ENCODE assay signal across 8 cellular contexts in the genomic region with DNA sequence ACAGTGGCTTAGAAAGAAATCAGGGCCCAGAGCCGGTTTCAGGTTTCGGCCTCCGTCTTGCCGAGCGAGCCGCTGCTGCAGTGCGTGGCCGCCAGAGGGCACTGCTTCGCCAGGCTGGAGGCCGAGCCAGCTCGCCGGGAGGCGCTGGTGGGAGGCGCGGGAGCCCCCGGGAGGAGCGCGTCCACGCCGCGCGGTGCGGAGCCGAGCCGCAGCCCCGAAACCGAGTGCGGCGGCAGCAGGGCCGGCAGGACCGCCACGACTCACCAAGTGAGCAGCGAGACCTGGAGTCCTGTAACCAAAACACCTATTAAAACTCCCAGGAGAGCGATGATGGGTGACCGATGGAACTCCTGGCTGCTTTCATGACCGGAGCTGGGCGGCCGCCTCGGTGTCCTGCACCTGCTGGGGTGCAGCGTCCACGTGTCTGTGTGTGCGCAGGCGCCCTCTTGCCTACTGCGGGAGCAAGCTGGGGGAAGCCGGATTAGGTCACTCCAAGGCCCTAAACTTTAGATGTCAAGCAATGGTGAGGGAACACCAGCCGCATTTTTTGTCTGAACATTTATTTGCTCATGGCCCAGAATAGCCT.
DNase-seq lines count a peak whose midpoint lies in the region; ATAC-seq, FAIRE-seq and TF ChIP-seq lines count a peak whose summit lies in the region.

No MANE protein-coding gene starts in this region.

- H3K9me3 Mint-ChIP-seq in activated CD4-positive, alpha-beta T cell treated with anti-CD3 and anti-CD28 coated beads, Interleukin-2, amount 10 ng/mL, durations not matched to agents 7 days and 5 days = peaks cover 6% of the 10 kb centered on the region
- H3K9me3 Mint-ChIP-seq in dendritic cell treated with granulocyte-macrophage colony-stimulating factor and Interleukin-4, amounts not matched to agents 40 ng/mL and 50 ng/mL, for 4 days = no peaks in the 10 kb centered on the region

- no TSS peak for BruUV-seq in HepG2 (replicated peaks; lab: Mats Ljungman, UMichigan)

- TF ChIP-seq RAD21 in HepG2 (CRISPR knock-in tag; IDR thresholded peaks at IDR 0.05) = peak; percentile 96

- peaks cover 5 to 37% of the 10 kb centered on the region in 2 experiments; a peak in 4 of 5 replicates for H3K27me3 ChIP-seq in HepG2 (ENCODE audit: control insufficient read depth in 1 of 2, insufficient read depth in 2 of 2, low read length in 2 of 2)

- peak overlapping the region; percentile 42 to 67 (median 45) for H3K4me3 ChIP-seq in HepG2 (replicated peaks in 1 of 3; ENCODE audit: insufficient read depth in 1 of 3, low read depth in 2 of 3, low read length in 3 of 3)

- peaks cover 8% of the 10 kb centered on the region for H3K4me1 Mint-ChIP-seq in activated CD4-positive, alpha-beta T cell treated with anti-CD3 and anti-CD28 coated beads, Interleukin-2, amount 10 ng/mL, durations not matched to agents 7 days and 5 days
- H3K4me1 Mint-ChIP-seq in dendritic cell treated with granulocyte-macrophage colony-stimulating factor and Interleukin-4, amounts not matched to agents 40 ng/mL and 50 ng/mL, for 4 days (ENCODE audit: low read depth) = peaks cover 27% of the 10 kb centered on the region

- CTCF ChIA-PET in activated CD4-positive, alpha-beta T cell treated with anti-CD3 and anti-CD28 coated beads, Interleukin-2, amount 10 ng/mL, durations not matched to agents 7 days and 5 days (lab: Charles Lee) = interaction anchor here (1.2 to 1.4 kb wide), 4 partner anchors 18 to 467 kb away, joined by 3 to 4 read pairs (median 3); no protein-coding TSS in a partner anchor
- CTCF ChIA-PET in HepG2 (lab: Yijun Ruan, JAX; ENCODE audit: low intra/inter-chr PET ratio, low total read pairs) = interaction anchor here (1.0 to 4.3 kb wide), 4 partner anchors 47 to 413 kb away, joined by 4 to 39 read pairs (median 17); no protein-coding TSS in a partner anchor

- H3K9me3 ChIP-seq in HepG2 (ENCODE audit: low read length) = no peaks in the 10 kb centered on the region

- no peak overlapping the region for H3K27ac Mint-ChIP-seq in activated CD4-positive, alpha-beta T cell treated with anti-CD3 and anti-CD28 coated beads, Interleukin-2, amount 10 ng/mL, durations not matched to agents 7 days and 5 days
- H3K27ac Mint-ChIP-seq in dendritic cell treated with granulocyte-macrophage colony-stimulating factor and Interleukin-4, amounts not matched to agents 40 ng/mL and 50 ng/mL, for 4 days = no peak overlapping the region

- ATAC-seq in HG02973 (IDR thresholded peaks at IDR 0.05; ENCODE audit: unreplicated experiment) (peak; percentile 81), HepG2 (peak; percentile 91)

- no peaks in the 10 kb centered on the region for H4K20me1 ChIP-seq in HepG2 (ENCODE audit: insufficient read depth, low read length)

- in situ Hi-C loops in HepG2 (cut with HindIII; ENCODE audit: extremely low pct_ligation_motif_present, low pct_unique_long_range_greater_than_20kb) = no loop called here

- H3K79me2 ChIP-seq in HepG2 (ENCODE audit: insufficient read depth, low read length) = no peaks in the 10 kb centered on the region

- DNase-seq in NCI-H1436 (lab: John Stamatoyannopoulos, UW) (peak; percentile 1), NCI-H1436 treated with DMSO at 0.1 percent for 48 hours (lab: John Stamatoyannopoulos, UW) (no peak), NCI-H2196 treated with DMSO at 0.1 percent for 48 hours (lab: John Stamatoyannopoulos, UW; ENCODE audit: unreplicated experiment) (peak; percentile 65), HepG2 (ENCODE audit: low spot score) (peak; percentile 39)
- peak; percentile 63 for DNase-seq in activated CD4-positive, alpha-beta T cell treated with anti-CD3 and anti-CD28 coated beads, Interleukin-2, amount 10 ng/mL, durations not matched to agents 7 days and 5 days
- DNase-seq in stimulated activated CD4-positive, alpha-beta T cell treated with anti-CD3 and anti-CD28 coated beads, Interleukin-4, amount 100 ng/mL, for 24 hours = peak; percentile 68

- no peak overlapping the region for H3K9ac ChIP-seq in HepG2 (ENCODE audit: insufficient read depth, low read depth, low read length)

- no peak for TF ChIP-seq POLR2A in HepG2 (IDR thresholded peaks at IDR 0.05; ENCODE audit: insufficient read depth in 1 of 2, low read depth in 2 of 2, low read length in 2 of 2)

- intact Hi-C loops in dendritic cell treated with granulocyte-macrophage colony-stimulating factor and Interleukin-4, amounts not matched to agents 40 ng/mL and 50 ng/mL, for 4 days (cut with micrococcal nuclease) = loop anchor here (5.0 kb wide), 3 partner anchors 47 to 387 kb away; no protein-coding TSS in a partner anchor
- intact Hi-C loops in HepG2 (cut with micrococcal nuclease; ENCODE audit: unreplicated experiment) = loop anchor here (1.0 kb wide), 2 partner anchors 48 to 388 kb away; no protein-coding TSS in a partner anchor

- TF ChIP-seq CTCF in HepG2 (CRISPR knock-in tag; IDR thresholded peaks at IDR 0.05) = peak; percentile 93

- peak; percentile 48 for FAIRE-seq in HepG2 (lab: Jason Lieb, UNC)

- H3K4me2 ChIP-seq in HepG2 (ENCODE audit: low read depth, low read length) = peak overlapping the region; percentile 83

- H3K4me3 Mint-ChIP-seq in activated CD4-positive, alpha-beta T cell treated with anti-CD3 and anti-CD28 coated beads, Interleukin-2, amount 10 ng/mL, durations not matched to agents 7 days and 5 days = no peak overlapping the region
- peak overlapping the region; percentile 51 for H3K4me3 Mint-ChIP-seq in dendritic cell treated with granulocyte-macrophage colony-stimulating factor and Interleukin-4, amounts not matched to agents 40 ng/mL and 50 ng/mL, for 4 days

- peaks cover 20% of the 10 kb centered on the region for H3K27me3 Mint-ChIP-seq in activated CD4-positive, alpha-beta T cell treated with anti-CD3 and anti-CD28 coated beads, Interleukin-2, amount 10 ng/mL, durations not matched to agents 7 days and 5 days
- peaks cover 18% of the 10 kb centered on the region for H3K27me3 Mint-ChIP-seq in dendritic cell treated with granulocyte-macrophage colony-stimulating factor and Interleukin-4, amounts not matched to agents 40 ng/mL and 50 ng/mL, for 4 days

- H3K36me3 Mint-ChIP-seq in activated CD4-positive, alpha-beta T cell treated with anti-CD3 and anti-CD28 coated beads, Interleukin-2, amount 10 ng/mL, durations not matched to agents 7 days and 5 days (ENCODE audit: low read depth) = no peaks in the 10 kb centered on the region
- no peaks in the 10 kb centered on the region for H3K36me3 Mint-ChIP-seq in dendritic cell treated with granulocyte-macrophage colony-stimulating factor and Interleukin-4, amounts not matched to agents 40 ng/mL and 50 ng/mL, for 4 days (ENCODE audit: low read depth)

- no peak for TF ChIP-seq EP300 in HepG2 (IDR thresholded peaks at IDR 0.05; ENCODE audit: low read depth in 2 of 2, low read length in 2 of 2)
- no peak for TF ChIP-seq EP300 in HepG2 (CRISPR knock-in tag; IDR thresholded peaks at IDR 0.05; ENCODE audit: borderline replicate concordance)

- H3K36me3 ChIP-seq in HepG2 (replicated peaks in 1 of 2; ENCODE audit: control insufficient read depth in 1 of 2, insufficient read depth in 2 of 2, low read length in 2 of 2) = no peaks in the 10 kb centered on the region

- no peak overlapping the region for H3K27ac ChIP-seq in HepG2 (ENCODE audit: extremely low read length, insufficient read depth, low read length)

- H3K4me1 ChIP-seq in HepG2 (ENCODE audit: insufficient read depth, low read length) = peaks cover 24% of the 10 kb centered on the region

- WGBS in HepG2 (ENCODE audit: low lambda C conversion rate) = 1% methylated on average over 19 of the region's 46 CpGs

- no peak overlapping the region for H2AFZ ChIP-seq in HepG2 (ENCODE audit: low read length)

- POLR2A ChIA-PET in activated CD4-positive, alpha-beta T cell treated with anti-CD3 and anti-CD28 coated beads, Interleukin-2, amount 10 ng/mL, durations not matched to agents 7 days and 5 days (lab: Charles Lee) = interaction anchor here (0.8 kb wide), 1 partner anchor 89 kb away, joined by 3 read pairs; no protein-coding TSS in a partner anchor
- POLR2A ChIA-PET in HepG2 (lab: Yijun Ruan, JAX) = no interaction called here

TF ChIP-seq in HepG2, 621 proteins besides CTCF, POLR2A, EP300 and RAD21 (continues in another document):
- TF ChIP-seq SMYD3 (CRISPR knock-in tag; IDR thresholded peaks at IDR 0.05) (peak; percentile 62; the same call in 1 of the 2 replicates), ZNF766 (CRISPR knock-in tag; IDR thresholded peaks at IDR 0.05; ENCODE audit: borderline replicate concordance) (0 out of 2 replicates have a peak, but pooled peaks have one; percentile 69), SMC3 (IDR thresholded peaks at IDR 0.05; ENCODE audit: low read length) (peak; percentile 18; the same call in 1 of the 2 replicates), DMAP1 (CRISPR knock-in tag; IDR thresholded peaks at IDR 0.05) (0 out of 2 replicates have a peak, but pooled peaks have one; percentile 43), ZFP36L1 (CRISPR knock-in tag; IDR thresholded peaks at IDR 0.05) (no peak), ZNF136 (CRISPR knock-in tag; IDR thresholded peaks at IDR 0.05; ENCODE audit: low read depth) (0 out of 2 replicates have a peak, but pooled peaks have one; percentile 37), MEIS2 (CRISPR knock-in tag; IDR thresholded peaks at IDR 0.05) (peak; percentile 64; the same call in 1 of the 2 replicates)
- TF ChIP-seq, protein P1, sequence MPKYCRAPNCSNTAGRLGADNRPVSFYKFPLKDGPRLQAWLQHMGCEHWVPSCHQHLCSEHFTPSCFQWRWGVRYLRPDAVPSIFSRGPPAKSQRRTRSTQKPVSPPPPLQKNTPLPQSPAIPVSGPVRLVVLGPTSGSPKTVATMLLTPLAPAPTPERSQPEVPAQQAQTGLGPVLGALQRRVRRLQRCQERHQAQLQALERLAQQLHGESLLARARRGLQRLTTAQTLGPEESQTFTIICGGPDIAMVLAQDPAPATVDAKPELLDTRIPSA (CRISPR knock-in tag; IDR thresholded peaks at IDR 0.05; ENCODE audit: borderline replicate concordance) = no peak
- TF ChIP-seq, protein P2, sequence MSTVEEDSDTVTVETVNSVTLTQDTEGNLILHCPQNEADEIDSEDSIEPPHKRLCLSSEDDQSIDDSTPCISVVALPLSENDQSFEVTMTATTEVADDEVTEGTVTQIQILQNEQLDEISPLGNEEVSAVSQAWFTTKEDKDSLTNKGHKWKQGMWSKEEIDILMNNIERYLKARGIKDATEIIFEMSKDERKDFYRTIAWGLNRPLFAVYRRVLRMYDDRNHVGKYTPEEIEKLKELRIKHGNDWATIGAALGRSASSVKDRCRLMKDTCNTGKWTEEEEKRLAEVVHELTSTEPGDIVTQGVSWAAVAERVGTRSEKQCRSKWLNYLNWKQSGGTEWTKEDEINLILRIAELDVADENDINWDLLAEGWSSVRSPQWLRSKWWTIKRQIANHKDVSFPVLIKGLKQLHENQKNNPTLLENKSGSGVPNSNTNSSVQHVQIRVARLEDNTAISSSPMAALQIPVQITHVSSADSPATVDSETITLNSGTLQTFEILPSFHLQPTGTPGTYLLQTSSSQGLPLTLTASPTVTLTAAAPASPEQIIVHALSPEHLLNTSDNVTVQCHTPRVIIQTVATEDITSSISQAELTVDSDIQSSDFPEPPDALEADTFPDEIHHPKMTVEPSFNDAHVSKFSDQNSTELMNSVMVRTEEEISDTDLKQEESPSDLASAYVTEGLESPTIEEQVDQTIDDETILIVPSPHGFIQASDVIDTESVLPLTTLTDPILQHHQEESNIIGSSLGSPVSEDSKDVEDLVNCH (CRISPR knock-in tag; IDR thresholded peaks at IDR 0.05) = no peak
